Comparison of ENCODE assay signal across 14 cellular contexts in genomic region chr15:66859688-66860253, GRCh38.
DNase-seq lines count a peak whose midpoint lies in the region; ATAC-seq and TF ChIP-seq lines count a peak whose summit lies in the region.
"Had no signal": no experiment of that assay in that cellular context is flagged by ENCODE, and none has a peak within 500 bp of the region (broad histone marks: within the 10 kb centered on the region; RNA-seq: fewer than 3 reads in every experiment).

No MANE protein-coding gene starts in this region.

- no peak for ATAC-seq in activated naive CD8-positive, alpha-beta T cell treated with anti-CD3 and anti-CD28 coated beads, Interleukin-2, amount 10 ng/mL, durations not matched to agents 7 days and 5 days (ENCODE audit: low read depth)
- no peak for ATAC-seq in activated naive CD8-positive, alpha-beta T cell treated with anti-CD3 and anti-CD28 coated beads, Interleukin-2, amount 50 U/mL, for 24 hours
- no peak for ATAC-seq in GM21423 (IDR thresholded peaks at IDR 0.05; ENCODE audit: unreplicated experiment)

- H3K27me3 Mint-ChIP-seq in activated naive CD8-positive, alpha-beta T cell treated with anti-CD3 and anti-CD28 coated beads, Interleukin-2, amount 10 ng/mL, durations not matched to agents 7 days and 5 days: peaks cover 12% of the 10 kb centered on the region
- H3K27me3 Mint-ChIP-seq in activated naive CD8-positive, alpha-beta T cell treated with anti-CD3 and anti-CD28 coated beads, Interleukin-2, amount 50 U/mL, for 24 hours: peaks cover 17% of the 10 kb centered on the region
- H3K27me3 Mint-ChIP-seq in type B pancreatic cell: peaks cover 3% of the 10 kb centered on the region

- no peak overlapping the region for H3K4me3 Mint-ChIP-seq in activated naive CD8-positive, alpha-beta T cell treated with anti-CD3 and anti-CD28 coated beads, Interleukin-2, amount 10 ng/mL, durations not matched to agents 7 days and 5 days
- no peak overlapping the region for H3K4me3 Mint-ChIP-seq in activated naive CD8-positive, alpha-beta T cell treated with anti-CD3 and anti-CD28 coated beads, Interleukin-2, amount 50 U/mL, for 24 hours
- no peak overlapping the region for H3K4me3 Mint-ChIP-seq in type B pancreatic cell

- no peaks in the 10 kb centered on the region for H3K27me3 ChIP-seq in adipocyte (replicated peaks; ENCODE audit: control insufficient read depth, insufficient read depth, low read length)

- H3K4me3 ChIP-seq in adipocyte (ENCODE audit: low read length): no peak overlapping the region

- H3K9ac ChIP-seq in adipocyte (ENCODE audit: low read length): peak overlapping the region; percentile 26

- no peaks in the 10 kb centered on the region for H3K9me3 ChIP-seq in adipocyte (ENCODE audit: control insufficient read depth, low read length)
- H3K9me3 ChIP-seq: Caco-2 had no signal

- no peak for TF ChIP-seq CTCF in type B pancreatic cell (conservative IDR thresholded peaks at IDR 0.05)

- peaks cover 19% of the 10 kb centered on the region for H3K36me3 ChIP-seq in adipocyte (ENCODE audit: control insufficient read depth, insufficient read depth, low read length, severe bottlenecking)

- no peaks in the 10 kb centered on the region for H3K9me3 Mint-ChIP-seq in activated naive CD8-positive, alpha-beta T cell treated with anti-CD3 and anti-CD28 coated beads, Interleukin-2, amount 10 ng/mL, durations not matched to agents 7 days and 5 days
- H3K9me3 Mint-ChIP-seq in activated naive CD8-positive, alpha-beta T cell treated with anti-CD3 and anti-CD28 coated beads, Interleukin-2, amount 50 U/mL, for 24 hours: no peaks in the 10 kb centered on the region
- H3K9me3 Mint-ChIP-seq in type B pancreatic cell: no peaks in the 10 kb centered on the region

- POLR2A ChIA-PET in activated naive CD8-positive, alpha-beta T cell treated with anti-CD3 and anti-CD28 coated beads, Interleukin-2, amount 10 ng/mL, durations not matched to agents 7 days and 5 days (lab: Charles Lee): no interaction called here

- peak; percentile 4 for DNase-seq in activated naive CD8-positive, alpha-beta T cell treated with anti-CD3 and anti-CD28 coated beads, Interleukin-2, amount 10 ng/mL, durations not matched to agents 7 days and 5 days
- DNase-seq in activated naive CD8-positive, alpha-beta T cell treated with anti-CD3 and anti-CD28 coated beads, Interleukin-2, amount 50 U/mL, for 24 hours: no peak
- DNase-seq in adipocyte (ENCODE audit: low read depth): no peak
- peak; percentile 16 for DNase-seq in islet precursor cell
- peak; percentile 29 for DNase-seq in type B pancreatic cell (ENCODE audit: extremely low spot score, unreplicated experiment)
- no peak for DNase-seq in NCI-H446 treated with DMSO at 0.1 percent for 48 hours (lab: John Stamatoyannopoulos, UW)
- DNase-seq in NCI-H524 treated with DMSO at 0.1 percent for 48 hours (lab: John Stamatoyannopoulos, UW): no peak
- DNase-seq: DMS53, Kasumi-1, NCI-H187 treated with DMSO at 0.1 percent for 48 hours, NCI-H446, SHP77 treated with DMSO at 0.1 percent for 48 hours had no signal

- peaks cover 47% of the 10 kb centered on the region for H3K4me1 ChIP-seq in adipocyte (ENCODE audit: control insufficient read depth, insufficient read depth, low read length)

- H3K27ac Mint-ChIP-seq in activated naive CD8-positive, alpha-beta T cell treated with anti-CD3 and anti-CD28 coated beads, Interleukin-2, amount 10 ng/mL, durations not matched to agents 7 days and 5 days: no peak overlapping the region
- no peak overlapping the region for H3K27ac Mint-ChIP-seq in activated naive CD8-positive, alpha-beta T cell treated with anti-CD3 and anti-CD28 coated beads, Interleukin-2, amount 50 U/mL, for 24 hours
- H3K27ac Mint-ChIP-seq in type B pancreatic cell: no peak overlapping the region

- peaks cover 7% of the 10 kb centered on the region for H3K4me1 Mint-ChIP-seq in activated naive CD8-positive, alpha-beta T cell treated with anti-CD3 and anti-CD28 coated beads, Interleukin-2, amount 10 ng/mL, durations not matched to agents 7 days and 5 days
- H3K4me1 Mint-ChIP-seq in activated naive CD8-positive, alpha-beta T cell treated with anti-CD3 and anti-CD28 coated beads, Interleukin-2, amount 50 U/mL, for 24 hours: peaks cover 7% of the 10 kb centered on the region
- peaks cover 11% of the 10 kb centered on the region for H3K4me1 Mint-ChIP-seq in type B pancreatic cell (ENCODE audit: unreplicated experiment)

- no peaks in the 10 kb centered on the region for H3K36me3 Mint-ChIP-seq in activated naive CD8-positive, alpha-beta T cell treated with anti-CD3 and anti-CD28 coated beads, Interleukin-2, amount 10 ng/mL, durations not matched to agents 7 days and 5 days
- no peaks in the 10 kb centered on the region for H3K36me3 Mint-ChIP-seq in activated naive CD8-positive, alpha-beta T cell treated with anti-CD3 and anti-CD28 coated beads, Interleukin-2, amount 50 U/mL, for 24 hours (ENCODE audit: low read depth)
- H3K36me3 Mint-ChIP-seq in type B pancreatic cell: no peaks in the 10 kb centered on the region

Comparison
In these comparisons a context has a peak if more than half of its experiments do, and no peak if none do; other contexts are left out.
1. DNase-seq: peak in activated naive CD8-positive, alpha-beta T cell treated with anti-CD3 and anti-CD28 coated beads, Interleukin-2, amount 10 ng/mL, durations not matched to agents 7 days and 5 days (single experiment), islet precursor cell (single experiment) and type B pancreatic cell (single experiment); none in activated naive CD8-positive, alpha-beta T cell treated with anti-CD3 and anti-CD28 coated beads, Interleukin-2, amount 50 U/mL, for 24 hours (single experiment), adipocyte (single experiment), NCI-H446 treated with DMSO at 0.1 percent for 48 hours (single experiment) and NCI-H524 treated with DMSO at 0.1 percent for 48 hours (single experiment).